Comparison of ENCODE assay signal across 8 cellular contexts in genomic region chr14:99971929-99972747, GRCh38.
A peak's percentile ranks its signal among the peaks of the same experiment; 100 is the strongest.
DNase-seq lines count a peak whose midpoint lies in the region; ATAC-seq and TF ChIP-seq lines count a peak whose summit lies in the region.

No MANE protein-coding gene starts in this region.

- no peaks in the 10 kb centered on the region for H3K36me3 Mint-ChIP-seq in activated B cell treated with CpG ODN at 0.5 μM for 24 hours (ENCODE audit: low read depth)

- H3K4me1 Mint-ChIP-seq in activated B cell treated with CpG ODN at 0.5 μM for 24 hours: peaks cover 12% of the 10 kb centered on the region

- H3K36me3 ChIP-seq in cardiac muscle cell: no peaks in the 10 kb centered on the region
- no peaks in the 10 kb centered on the region for H3K36me3 ChIP-seq in neuron (ENCODE audit: insufficient read depth, low read length)

- CTCF ChIA-PET in activated B cell treated with CpG ODN at 0.5 μM for 24 hours (lab: Charles Lee): interaction anchor here (1.0 kb wide), 1 partner anchor 11 kb away, joined by 4 read pairs; no protein-coding TSS in a partner anchor

- H3K27ac ChIP-seq in cardiac muscle cell: no peak overlapping the region

- H2AFZ ChIP-seq in neuron (ENCODE audit: low read depth, low read length): peak overlapping the region; percentile 24

- POLR2A ChIA-PET in activated B cell treated with CpG ODN at 0.5 μM for 24 hours (lab: Charles Lee): interaction anchor here (1.2 kb wide), 1 partner anchor 94 kb away, joined by 4 read pairs; the partner anchor contains the start of gene EVL

- DNase-seq in cardiac muscle cell (ENCODE audit: low read depth in 1 of 2, low spot score in 1 of 2) (peak; percentile 14 to 53), Right ventricle myocardium inferior (ENCODE audit: missing footprints) (no peak), activated B cell treated with CpG ODN at 0.5 μM for 24 hours (no peak), epithelial cell of esophagus (ENCODE audit: low read depth) (no peak), HuH-7.5 (ENCODE audit: low spot score) (no peak), NCI-H146 treated with DMSO at 0.1 percent for 48 hours (lab: John Stamatoyannopoulos, UW; ENCODE audit: unreplicated experiment) (no peak)

- intact Hi-C loops in Right ventricle myocardium inferior (cut with DNase I): no loop called here
- intact Hi-C loops in activated B cell treated with CpG ODN at 0.5 μM for 24 hours (cut with micrococcal nuclease): loop anchor here (1.0 to 5.0 kb wide), 4 partner anchors 10 to 368 kb away; partner anchors contain the start of genes CCDC85C and CYP46A1

- H3K9me3 ChIP-seq in cardiac muscle cell (ENCODE audit: low read depth) (no peaks in the 10 kb centered on the region), neuron (ENCODE audit: low read length) (peaks cover 13% of the 10 kb centered on the region)

- H3K9me3 Mint-ChIP-seq in activated B cell treated with CpG ODN at 0.5 μM for 24 hours: no peaks in the 10 kb centered on the region

- H3K27me3 ChIP-seq in cardiac muscle cell (peaks cover 5% of the 10 kb centered on the region), neuron (ENCODE audit: insufficient read depth, low read length) (no peaks in the 10 kb centered on the region)

- H3K27ac Mint-ChIP-seq in activated B cell treated with CpG ODN at 0.5 μM for 24 hours: no peak overlapping the region

- no peak for ATAC-seq in Right ventricle myocardium inferior
- ATAC-seq in HG03521 (IDR thresholded peaks at IDR 0.05; ENCODE audit: unreplicated experiment): peak; percentile 16
- peak; percentile 23 for ATAC-seq in activated B cell treated with CpG ODN at 0.5 μM for 24 hours (ENCODE audit: low read depth)

- no peaks in the 10 kb centered on the region for H3K4me1 ChIP-seq in cardiac muscle cell (ENCODE audit: low read depth)
- peaks cover 4% of the 10 kb centered on the region for H3K4me1 ChIP-seq in neuron (ENCODE audit: insufficient read depth, low read length)

- H3K4me3 ChIP-seq in cardiac muscle cell (peak overlapping the region; percentile 99), epithelial cell of esophagus (ENCODE audit: low read length) (peak overlapping the region; percentile 77), neuron (ENCODE audit: low read length) (peak overlapping the region; percentile 80)

- peak overlapping the region; percentile 85 for H3K4me3 Mint-ChIP-seq in activated B cell treated with CpG ODN at 0.5 μM for 24 hours

- peaks cover 47% of the 10 kb centered on the region for H3K27me3 Mint-ChIP-seq in activated B cell treated with CpG ODN at 0.5 μM for 24 hours

- TF ChIP-seq CTCF in cardiac muscle cell (IDR thresholded peaks at IDR 0.05; ENCODE audit: low read depth, low read length) (no peak), activated B cell treated with CpG ODN at 0.5 μM for 24 hours (IDR thresholded peaks at IDR 0.05) (no peak), epithelial cell of esophagus (IDR thresholded peaks at IDR 0.05; ENCODE audit: insufficient read depth, low read depth, low read length, missing control alignments) (no peak)

Comparison
In these comparisons a context has a peak if more than half of its experiments do, and no peak if none do; other contexts are left out.
1. DNase-seq: peak in cardiac muscle cell (2 of 2); none in Right ventricle myocardium inferior (single experiment), activated B cell treated with CpG ODN at 0.5 μM for 24 hours (single experiment), epithelial cell of esophagus (single experiment), HuH-7.5 (single experiment) and NCI-H146 treated with DMSO at 0.1 percent for 48 hours (single experiment).
2. Peak in every context shown above with its lines, with median percentiles within 50 percentile points of each other: H3K4me3 ChIP-seq.